Comparison of ENCODE assay signal across 1 cellular context in the genomic region with DNA sequence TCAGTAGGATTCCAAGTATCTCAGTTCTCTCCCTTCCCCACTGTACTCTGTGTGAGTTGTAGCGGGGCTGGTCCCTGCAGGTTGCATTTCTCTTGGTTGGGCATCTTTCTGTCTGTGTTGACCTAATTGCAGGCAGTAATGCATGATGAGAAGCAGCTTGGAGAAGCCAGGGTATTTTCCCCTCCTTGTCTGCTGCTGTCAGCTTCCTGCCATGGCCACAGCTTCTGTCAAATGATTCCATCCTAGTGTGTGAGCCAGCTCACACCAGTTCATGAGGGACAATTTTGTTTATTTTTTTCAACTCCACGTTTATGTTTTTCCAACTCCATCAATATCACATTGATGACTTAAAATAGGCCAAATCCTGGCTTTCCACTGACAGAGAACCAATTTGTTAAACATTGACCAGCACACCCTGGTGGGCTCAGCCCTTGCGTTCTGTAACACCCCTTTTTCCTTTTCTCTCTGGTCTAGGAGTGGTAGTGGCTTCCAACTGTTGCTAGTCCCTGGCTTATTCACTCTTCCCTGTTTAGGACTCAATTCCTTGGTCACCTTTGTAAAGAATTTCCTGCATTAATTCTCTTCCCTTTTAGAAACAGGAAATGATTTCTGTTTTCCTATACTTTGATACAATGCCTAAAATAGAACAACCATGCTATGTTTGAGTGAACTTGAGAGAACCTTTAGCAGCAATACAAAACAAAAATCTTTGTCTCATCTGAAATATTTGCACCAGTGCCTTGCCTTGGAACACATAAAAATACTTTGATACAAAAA.
TF ChIP-seq lines count a peak whose summit lies in the region.

No MANE protein-coding gene starts in this region.

TF ChIP-seq in endothelial cell of umbilical vein, 7 proteins besides CTCF, POLR2A, EP300 and RAD21:
- TF ChIP-seq JUN (IDR thresholded peaks at IDR 0.05; ENCODE audit: borderline replicate concordance, insufficient read depth, insufficient read length, low read depth): peak; percentile 12
- TF ChIP-seq EZH2 (IDR thresholded peaks at IDR 0.05; ENCODE audit: borderline replicate concordance, low read depth, low read length, severe bottlenecking): no peak
